1 cellular context compared by ENCODE assay signal in the genomic region with DNA sequence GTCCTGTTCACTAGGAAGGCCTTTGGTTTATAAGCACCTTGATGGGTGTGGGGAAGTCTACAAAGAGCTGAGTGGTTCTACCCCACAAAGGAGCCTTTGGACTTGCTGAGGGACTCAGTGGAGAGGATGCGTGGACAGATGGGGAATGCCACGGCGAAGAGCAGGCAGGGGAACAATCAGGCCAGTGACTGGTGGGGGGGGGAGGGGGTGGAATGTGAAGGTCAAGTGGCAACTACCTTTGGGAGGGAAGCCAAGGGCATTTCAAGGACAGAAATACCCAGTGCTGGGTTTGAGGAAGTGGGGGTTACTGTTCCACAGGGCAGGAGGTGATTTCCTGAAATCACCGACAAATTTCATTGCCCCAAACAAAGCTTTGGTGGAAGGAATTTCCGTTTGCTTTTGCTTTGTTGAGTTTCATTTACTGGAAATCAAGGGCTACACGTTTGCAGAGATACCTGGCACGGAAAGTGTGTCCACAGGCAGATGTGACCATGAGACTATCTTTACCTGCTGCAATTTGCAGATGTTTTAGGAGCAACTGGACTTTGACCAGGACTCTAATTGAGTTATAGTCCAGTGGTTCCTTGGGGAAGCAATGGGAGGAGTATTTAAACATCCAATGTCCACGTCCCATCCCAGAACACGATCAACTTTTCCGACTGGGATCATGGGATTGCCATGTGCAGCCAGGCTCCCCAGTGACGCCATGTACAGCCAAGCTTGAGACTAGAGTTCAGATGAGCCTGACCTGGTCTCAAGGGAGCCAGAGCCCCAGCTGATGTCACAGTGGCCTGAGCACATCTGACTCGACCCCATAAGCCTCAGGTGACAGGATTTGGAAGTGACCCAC.
A peak's percentile ranks its signal among the peaks of the same experiment; 100 is the strongest.
TF ChIP-seq lines count a peak whose summit lies in the region.

No MANE protein-coding gene starts in this region.

TF ChIP-seq in HepG2, 621 proteins besides CTCF, POLR2A, EP300 and RAD21 (continued from another document and continues in another):
- TF ChIP-seq FOXO1 (CRISPR knock-in tag; IDR thresholded peaks at IDR 0.05) (no peak), ZSCAN31 (CRISPR knock-in tag; IDR thresholded peaks at IDR 0.05; ENCODE audit: low read depth) (0 out of 2 replicates have a peak, but pooled peaks have one; percentile 34), IRF2 (CRISPR knock-in tag; IDR thresholded peaks at IDR 0.05) (peak; percentile 20; the same call in 1 of the 2 replicates), ETV6 (CRISPR knock-in tag; conservative IDR thresholded peaks at IDR 0.05) (0 out of 2 replicates have a peak, but pooled peaks have one; percentile 21), ZNF552 (CRISPR knock-in tag; IDR thresholded peaks at IDR 0.05; ENCODE audit: borderline replicate concordance) (no peak), TP53 (CRISPR knock-in tag; conservative IDR thresholded peaks at IDR 0.05) (no peak), NFYC (CRISPR knock-in tag; IDR thresholded peaks at IDR 0.05) (no peak), SIX4 (CRISPR knock-in tag; IDR thresholded peaks at IDR 0.05) (peak; percentile 16; the same call in 1 of the 2 replicates), ZNF773 (CRISPR knock-in tag; IDR thresholded peaks at IDR 0.05; ENCODE audit: borderline replicate concordance) (no peak), CAMTA2 (CRISPR knock-in tag; IDR thresholded peaks at IDR 0.05; ENCODE audit: borderline replicate concordance) (no peak), ZNF44 (CRISPR knock-in tag; IDR thresholded peaks at IDR 0.05) (peak; percentile 60; the same call in 1 of the 2 replicates), ZNF326 (CRISPR knock-in tag; IDR thresholded peaks at IDR 0.05; ENCODE audit: borderline replicate concordance) (no peak), ZNF879 (CRISPR knock-in tag; IDR thresholded peaks at IDR 0.05) (peak; percentile 68; the same call in 1 of the 2 replicates), RFX3 (CRISPR knock-in tag; IDR thresholded peaks at IDR 0.05) (no peak), SETDB1 (CRISPR knock-in tag; IDR thresholded peaks at IDR 0.05; ENCODE audit: borderline replicate concordance) (no peak), ZNF484 (CRISPR knock-in tag; IDR thresholded peaks at IDR 0.05; ENCODE audit: borderline replicate concordance, low read depth) (no peak), ZNF451 (CRISPR knock-in tag; IDR thresholded peaks at IDR 0.05) (0 out of 2 replicates have a peak, but pooled peaks have one; percentile 23), RFX5 (IDR thresholded peaks at IDR 0.05; ENCODE audit: low read depth, low read length) (no peak), ZSCAN29 (CRISPR knock-in tag; conservative IDR thresholded peaks at IDR 0.05) (no peak), PCBP1 (IDR thresholded peaks at IDR 0.05; ENCODE audit: borderline replicate concordance, low read depth, low read length) (no peak), ZC3H4 (CRISPR knock-in tag; IDR thresholded peaks at IDR 0.05; ENCODE audit: borderline replicate concordance) (0 out of 2 replicates have a peak, but pooled peaks have one; percentile 25), PCBP2 (optimal IDR thresholded peaks at IDR 0.05; ENCODE audit: low read depth, low read length, poor library complexity, severe bottlenecking) (peak; percentile 78), ZSCAN20 (CRISPR knock-in tag; IDR thresholded peaks at IDR 0.05; ENCODE audit: borderline replicate concordance) (no peak), GATAD1 (CRISPR knock-in tag; IDR thresholded peaks at IDR 0.05) (no peak), TBP (CRISPR knock-in tag; IDR thresholded peaks at IDR 0.05) (no peak), SRSF4 (IDR thresholded peaks at IDR 0.05; ENCODE audit: low read depth, low read length, poor library complexity, severe bottlenecking) (no peak), ZNF10 (CRISPR knock-in tag; IDR thresholded peaks at IDR 0.05; ENCODE audit: borderline replicate concordance, low read depth) (no peak), RFXANK (CRISPR knock-in tag; IDR thresholded peaks at IDR 0.05) (no peak), SIN3B (IDR thresholded peaks at IDR 0.05; ENCODE audit: low read length) (no peak), AGO1 (IDR thresholded peaks at IDR 0.05; ENCODE audit: low read depth, low read length, poor library complexity, severe bottlenecking) (no peak), KLF9 (CRISPR knock-in tag; IDR thresholded peaks at IDR 0.05; ENCODE audit: low read depth) (no peak), ETV5 (CRISPR knock-in tag; IDR thresholded peaks at IDR 0.05; ENCODE audit: borderline replicate concordance) (no peak), TCF7L2 (IDR thresholded peaks at IDR 0.05; ENCODE audit: low read depth, low read length) (no peak), ZNF367 (CRISPR knock-in tag; IDR thresholded peaks at IDR 0.05; ENCODE audit: borderline replicate concordance) (no peak), HHEX (CRISPR knock-in tag; IDR thresholded peaks at IDR 0.05) (no peak)
- TF ChIP-seq, protein P1, sequence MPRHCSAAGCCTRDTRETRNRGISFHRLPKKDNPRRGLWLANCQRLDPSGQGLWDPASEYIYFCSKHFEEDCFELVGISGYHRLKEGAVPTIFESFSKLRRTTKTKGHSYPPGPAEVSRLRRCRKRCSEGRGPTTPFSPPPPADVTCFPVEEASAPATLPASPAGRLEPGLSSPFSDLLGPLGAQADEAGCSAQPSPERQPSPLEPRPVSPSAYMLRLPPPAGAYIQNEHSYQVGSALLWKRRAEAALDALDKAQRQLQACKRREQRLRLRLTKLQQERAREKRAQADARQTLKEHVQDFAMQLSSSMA (CRISPR knock-in tag; IDR thresholded peaks at IDR 0.05), result peak; percentile 65; the same call in 1 of the 2 replicates
- TF ChIP-seq, protein P2, sequence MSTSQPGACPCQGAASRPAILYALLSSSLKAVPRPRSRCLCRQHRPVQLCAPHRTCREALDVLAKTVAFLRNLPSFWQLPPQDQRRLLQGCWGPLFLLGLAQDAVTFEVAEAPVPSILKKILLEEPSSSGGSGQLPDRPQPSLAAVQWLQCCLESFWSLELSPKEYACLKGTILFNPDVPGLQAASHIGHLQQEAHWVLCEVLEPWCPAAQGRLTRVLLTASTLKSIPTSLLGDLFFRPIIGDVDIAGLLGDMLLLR (CRISPR knock-in tag; IDR thresholded peaks at IDR 0.05), result no peak
- TF ChIP-seq, protein P3, sequence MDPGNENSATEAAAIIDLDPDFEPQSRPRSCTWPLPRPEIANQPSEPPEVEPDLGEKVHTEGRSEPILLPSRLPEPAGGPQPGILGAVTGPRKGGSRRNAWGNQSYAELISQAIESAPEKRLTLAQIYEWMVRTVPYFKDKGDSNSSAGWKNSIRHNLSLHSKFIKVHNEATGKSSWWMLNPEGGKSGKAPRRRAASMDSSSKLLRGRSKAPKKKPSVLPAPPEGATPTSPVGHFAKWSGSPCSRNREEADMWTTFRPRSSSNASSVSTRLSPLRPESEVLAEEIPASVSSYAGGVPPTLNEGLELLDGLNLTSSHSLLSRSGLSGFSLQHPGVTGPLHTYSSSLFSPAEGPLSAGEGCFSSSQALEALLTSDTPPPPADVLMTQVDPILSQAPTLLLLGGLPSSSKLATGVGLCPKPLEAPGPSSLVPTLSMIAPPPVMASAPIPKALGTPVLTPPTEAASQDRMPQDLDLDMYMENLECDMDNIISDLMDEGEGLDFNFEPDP (CRISPR knock-in tag; conservative IDR thresholded peaks at IDR 0.05), result no peak
- TF ChIP-seq, protein P4, sequence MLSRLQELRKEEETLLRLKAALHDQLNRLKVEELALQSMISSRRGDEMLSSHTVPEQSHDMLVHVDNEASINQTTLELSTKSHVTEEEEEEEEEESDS (CRISPR knock-in tag; IDR thresholded peaks at IDR 0.05; ENCODE audit: borderline replicate concordance), result no peak
- TF ChIP-seq, protein P5, sequence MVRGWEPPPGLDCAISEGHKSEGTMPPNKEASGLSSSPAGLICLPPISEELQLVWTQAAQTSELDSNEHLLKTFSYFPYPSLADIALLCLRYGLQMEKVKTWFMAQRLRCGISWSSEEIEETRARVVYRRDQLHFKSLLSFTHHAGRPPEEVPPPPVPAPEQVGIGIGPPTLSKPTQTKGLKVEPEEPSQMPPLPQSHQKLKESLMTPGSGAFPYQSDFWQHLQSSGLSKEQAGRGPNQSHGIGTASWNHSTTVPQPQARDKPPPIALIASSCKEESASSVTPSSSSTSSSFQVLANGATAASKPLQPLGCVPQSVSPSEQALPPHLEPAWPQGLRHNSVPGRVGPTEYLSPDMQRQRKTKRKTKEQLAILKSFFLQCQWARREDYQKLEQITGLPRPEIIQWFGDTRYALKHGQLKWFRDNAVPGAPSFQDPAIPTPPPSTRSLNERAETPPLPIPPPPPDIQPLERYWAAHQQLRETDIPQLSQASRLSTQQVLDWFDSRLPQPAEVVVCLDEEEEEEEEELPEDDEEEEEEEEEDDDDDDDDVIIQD (CRISPR knock-in tag; IDR thresholded peaks at IDR 0.05; ENCODE audit: low read depth), result peak; percentile 24; the same call in 1 of the 2 replicates
- TF ChIP-seq, protein P6, sequence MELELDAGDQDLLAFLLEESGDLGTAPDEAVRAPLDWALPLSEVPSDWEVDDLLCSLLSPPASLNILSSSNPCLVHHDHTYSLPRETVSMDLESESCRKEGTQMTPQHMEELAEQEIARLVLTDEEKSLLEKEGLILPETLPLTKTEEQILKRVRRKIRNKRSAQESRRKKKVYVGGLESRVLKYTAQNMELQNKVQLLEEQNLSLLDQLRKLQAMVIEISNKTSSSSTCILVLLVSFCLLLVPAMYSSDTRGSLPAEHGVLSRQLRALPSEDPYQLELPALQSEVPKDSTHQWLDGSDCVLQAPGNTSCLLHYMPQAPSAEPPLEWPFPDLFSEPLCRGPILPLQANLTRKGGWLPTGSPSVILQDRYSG (CRISPR knock-in tag; IDR thresholded peaks at IDR 0.05), result no peak
- TF ChIP-seq, protein P7, sequence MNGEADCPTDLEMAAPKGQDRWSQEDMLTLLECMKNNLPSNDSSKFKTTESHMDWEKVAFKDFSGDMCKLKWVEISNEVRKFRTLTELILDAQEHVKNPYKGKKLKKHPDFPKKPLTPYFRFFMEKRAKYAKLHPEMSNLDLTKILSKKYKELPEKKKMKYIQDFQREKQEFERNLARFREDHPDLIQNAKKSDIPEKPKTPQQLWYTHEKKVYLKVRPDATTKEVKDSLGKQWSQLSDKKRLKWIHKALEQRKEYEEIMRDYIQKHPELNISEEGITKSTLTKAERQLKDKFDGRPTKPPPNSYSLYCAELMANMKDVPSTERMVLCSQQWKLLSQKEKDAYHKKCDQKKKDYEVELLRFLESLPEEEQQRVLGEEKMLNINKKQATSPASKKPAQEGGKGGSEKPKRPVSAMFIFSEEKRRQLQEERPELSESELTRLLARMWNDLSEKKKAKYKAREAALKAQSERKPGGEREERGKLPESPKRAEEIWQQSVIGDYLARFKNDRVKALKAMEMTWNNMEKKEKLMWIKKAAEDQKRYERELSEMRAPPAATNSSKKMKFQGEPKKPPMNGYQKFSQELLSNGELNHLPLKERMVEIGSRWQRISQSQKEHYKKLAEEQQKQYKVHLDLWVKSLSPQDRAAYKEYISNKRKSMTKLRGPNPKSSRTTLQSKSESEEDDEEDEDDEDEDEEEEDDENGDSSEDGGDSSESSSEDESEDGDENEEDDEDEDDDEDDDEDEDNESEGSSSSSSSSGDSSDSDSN (CRISPR knock-in tag; IDR thresholded peaks at IDR 0.05), result peak; percentile 53; the same call in 1 of the 2 replicates
- TF ChIP-seq, protein P8, sequence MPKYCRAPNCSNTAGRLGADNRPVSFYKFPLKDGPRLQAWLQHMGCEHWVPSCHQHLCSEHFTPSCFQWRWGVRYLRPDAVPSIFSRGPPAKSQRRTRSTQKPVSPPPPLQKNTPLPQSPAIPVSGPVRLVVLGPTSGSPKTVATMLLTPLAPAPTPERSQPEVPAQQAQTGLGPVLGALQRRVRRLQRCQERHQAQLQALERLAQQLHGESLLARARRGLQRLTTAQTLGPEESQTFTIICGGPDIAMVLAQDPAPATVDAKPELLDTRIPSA (CRISPR knock-in tag; IDR thresholded peaks at IDR 0.05; ENCODE audit: borderline replicate concordance), result no peak
- TF ChIP-seq, protein P9, sequence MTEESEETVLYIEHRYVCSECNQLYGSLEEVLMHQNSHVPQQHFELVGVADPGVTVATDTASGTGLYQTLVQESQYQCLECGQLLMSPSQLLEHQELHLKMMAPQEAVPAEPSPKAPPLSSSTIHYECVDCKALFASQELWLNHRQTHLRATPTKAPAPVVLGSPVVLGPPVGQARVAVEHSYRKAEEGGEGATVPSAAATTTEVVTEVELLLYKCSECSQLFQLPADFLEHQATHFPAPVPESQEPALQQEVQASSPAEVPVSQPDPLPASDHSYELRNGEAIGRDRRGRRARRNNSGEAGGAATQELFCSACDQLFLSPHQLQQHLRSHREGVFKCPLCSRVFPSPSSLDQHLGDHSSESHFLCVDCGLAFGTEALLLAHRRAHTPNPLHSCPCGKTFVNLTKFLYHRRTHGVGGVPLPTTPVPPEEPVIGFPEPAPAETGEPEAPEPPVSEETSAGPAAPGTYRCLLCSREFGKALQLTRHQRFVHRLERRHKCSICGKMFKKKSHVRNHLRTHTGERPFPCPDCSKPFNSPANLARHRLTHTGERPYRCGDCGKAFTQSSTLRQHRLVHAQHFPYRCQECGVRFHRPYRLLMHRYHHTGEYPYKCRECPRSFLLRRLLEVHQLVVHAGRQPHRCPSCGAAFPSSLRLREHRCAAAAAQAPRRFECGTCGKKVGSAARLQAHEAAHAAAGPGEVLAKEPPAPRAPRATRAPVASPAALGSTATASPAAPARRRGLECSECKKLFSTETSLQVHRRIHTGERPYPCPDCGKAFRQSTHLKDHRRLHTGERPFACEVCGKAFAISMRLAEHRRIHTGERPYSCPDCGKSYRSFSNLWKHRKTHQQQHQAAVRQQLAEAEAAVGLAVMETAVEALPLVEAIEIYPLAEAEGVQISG (CRISPR knock-in tag; IDR thresholded peaks at IDR 0.05), result no peak; the same call in 1 of the 2 replicates
- TF ChIP-seq, protein P10, sequence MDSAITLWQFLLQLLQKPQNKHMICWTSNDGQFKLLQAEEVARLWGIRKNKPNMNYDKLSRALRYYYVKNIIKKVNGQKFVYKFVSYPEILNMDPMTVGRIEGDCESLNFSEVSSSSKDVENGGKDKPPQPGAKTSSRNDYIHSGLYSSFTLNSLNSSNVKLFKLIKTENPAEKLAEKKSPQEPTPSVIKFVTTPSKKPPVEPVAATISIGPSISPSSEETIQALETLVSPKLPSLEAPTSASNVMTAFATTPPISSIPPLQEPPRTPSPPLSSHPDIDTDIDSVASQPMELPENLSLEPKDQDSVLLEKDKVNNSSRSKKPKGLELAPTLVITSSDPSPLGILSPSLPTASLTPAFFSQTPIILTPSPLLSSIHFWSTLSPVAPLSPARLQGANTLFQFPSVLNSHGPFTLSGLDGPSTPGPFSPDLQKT (CRISPR knock-in tag; IDR thresholded peaks at IDR 0.05; ENCODE audit: borderline replicate concordance), result no peak
- TF ChIP-seq, protein P11, sequence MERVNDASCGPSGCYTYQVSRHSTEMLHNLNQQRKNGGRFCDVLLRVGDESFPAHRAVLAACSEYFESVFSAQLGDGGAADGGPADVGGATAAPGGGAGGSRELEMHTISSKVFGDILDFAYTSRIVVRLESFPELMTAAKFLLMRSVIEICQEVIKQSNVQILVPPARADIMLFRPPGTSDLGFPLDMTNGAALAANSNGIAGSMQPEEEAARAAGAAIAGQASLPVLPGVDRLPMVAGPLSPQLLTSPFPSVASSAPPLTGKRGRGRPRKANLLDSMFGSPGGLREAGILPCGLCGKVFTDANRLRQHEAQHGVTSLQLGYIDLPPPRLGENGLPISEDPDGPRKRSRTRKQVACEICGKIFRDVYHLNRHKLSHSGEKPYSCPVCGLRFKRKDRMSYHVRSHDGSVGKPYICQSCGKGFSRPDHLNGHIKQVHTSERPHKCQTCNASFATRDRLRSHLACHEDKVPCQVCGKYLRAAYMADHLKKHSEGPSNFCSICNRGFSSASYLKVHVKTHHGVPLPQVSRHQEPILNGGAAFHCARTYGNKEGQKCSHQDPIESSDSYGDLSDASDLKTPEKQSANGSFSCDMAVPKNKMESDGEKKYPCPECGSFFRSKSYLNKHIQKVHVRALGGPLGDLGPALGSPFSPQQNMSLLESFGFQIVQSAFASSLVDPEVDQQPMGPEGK (CRISPR knock-in tag; IDR thresholded peaks at IDR 0.05), result peak; percentile 31; the same call in 1 of the 2 replicates
